9 cellular contexts compared by ENCODE assay signal in genomic region chr5:16382047-16382446, GRCh38.
"Had no signal": no experiment of that assay in that cellular context is flagged by ENCODE, and none has a peak within 500 bp of the region (broad histone marks: within the 10 kb centered on the region; RNA-seq: fewer than 3 reads in every experiment).

No MANE protein-coding gene starts in this region.

- H3K4me3 Mint-ChIP-seq: H9 had no signal

- H3K4me1 Mint-ChIP-seq: H9 had no signal

- H3K9ac ChIP-seq: GM23248, KMS-11 had no signal

- FAIRE-seq: H54, HTR-8/SVneo had no signal

- H2AFZ ChIP-seq: GM23248 had no signal

- H3K4me2 ChIP-seq: KMS-11 had no signal

- H3K4me3 ChIP-seq: GM23248 had no signal

- DNase-seq: GM23248, GOT3, H9, HCEC 1CT, Karpas-422, KBM-7 had no signal

- H3K27ac ChIP-seq: GM23248, KMS-11 had no signal

- H3K9me3 Mint-ChIP-seq: H9 had no signal
